In genomic region chr5:76431336-76431735, GRCh38 we compare ENCODE assay signal across 18 cellular contexts.
"Had no signal": no experiment of that assay in that cellular context is flagged by ENCODE, and none has a peak within 500 bp of the region (broad histone marks: within the 10 kb centered on the region; RNA-seq: fewer than 3 reads in every experiment).

No MANE protein-coding gene starts in this region.

- H3K36me3 ChIP-seq: left lung, prostate gland, right atrium auricular region, sigmoid colon, stomach, tibial artery had no signal

- H3K4me3 ChIP-seq: coronary artery, left lung, mucosa of descending colon, prostate gland, right atrium auricular region, sigmoid colon, stomach, tibial artery had no signal

- DNase-seq: effector memory CD8-positive, alpha-beta T cell; hypothalamus; left lung; mesenchymal stem cell; mucosa of descending colon; naive B cell; nephron progenitor cell; nucleus accumbens; sigmoid colon; stimulated activated CD4-positive, alpha-beta T cell treated with anti-CD3 and anti-CD28 coated beads, Interleukin-2, amount 100 ng/mL, for 24 hours; stimulated activated CD4-positive, alpha-beta T cell treated with anti-CD3 and anti-CD28 coated beads, Interleukin-4, amount 100 ng/mL, for 24 hours; stimulated activated naive CD4-positive, alpha-beta T cell treated with Interleukin-2 at 50 U/mL for 16 hours; stomach; tibial artery had no signal

- FAIRE-seq: keratinocyte had no signal

- H3K27me3 ChIP-seq: left lung, right atrium auricular region, sigmoid colon, stomach, tibial artery had no signal

- H3K4me1 ChIP-seq: left lung, prostate gland, right atrium auricular region, sigmoid colon, tibial artery had no signal

- H3K9me3 ChIP-seq: left lung, mucosa of descending colon, prostate gland, right atrium auricular region, sigmoid colon, stomach, tibial artery had no signal

- H3K27ac ChIP-seq: coronary artery, left lung, prostate gland, right atrium auricular region, sigmoid colon, stomach, tibial artery had no signal
